In the genomic region with DNA sequence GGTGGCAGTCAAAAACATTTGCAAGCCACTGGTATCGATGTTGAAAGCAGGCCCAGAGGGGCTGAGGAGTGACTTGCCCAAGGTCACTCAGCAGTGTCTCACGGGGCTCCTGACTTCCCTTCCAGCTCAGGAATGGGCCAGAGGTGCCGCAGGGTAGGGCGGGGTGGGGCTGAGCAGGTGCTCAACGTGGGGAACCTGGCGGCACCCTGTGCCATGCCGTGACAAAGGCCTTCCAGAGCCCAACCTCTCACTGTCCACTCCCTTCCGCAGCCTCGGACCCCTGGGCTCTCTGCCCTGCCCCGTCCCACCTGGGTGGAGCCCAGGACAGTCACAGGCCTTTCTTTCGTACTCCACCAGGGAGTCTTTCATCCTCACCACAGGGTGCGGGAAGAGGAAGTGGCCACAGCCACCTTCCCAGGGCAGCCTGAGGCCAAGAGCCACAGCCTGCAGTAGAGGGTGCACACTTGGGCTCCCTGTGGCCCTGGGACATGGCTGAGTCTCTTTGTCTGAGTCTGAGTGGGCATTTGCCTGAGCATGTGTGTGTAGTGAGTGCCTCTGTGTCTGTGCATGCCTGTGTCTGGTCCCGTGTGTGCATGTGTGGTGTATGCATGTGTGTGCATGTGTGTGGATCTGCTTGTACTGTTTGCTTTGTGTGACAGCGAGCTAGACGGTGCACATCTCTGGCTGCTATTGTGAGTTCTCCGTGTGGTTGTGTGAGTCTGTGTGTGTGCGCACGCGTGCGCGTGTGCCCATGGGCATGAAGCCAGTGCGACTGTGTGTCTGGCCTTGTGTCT, we compare ENCODE assay signal across 1 cellular context.
TF ChIP-seq lines count a peak whose summit lies in the region.

No MANE protein-coding gene starts in this region.

TF ChIP-seq in GM12878, 131 proteins besides CTCF, POLR2A, EP300 and RAD21:
- TF ChIP-seq, protein P1, sequence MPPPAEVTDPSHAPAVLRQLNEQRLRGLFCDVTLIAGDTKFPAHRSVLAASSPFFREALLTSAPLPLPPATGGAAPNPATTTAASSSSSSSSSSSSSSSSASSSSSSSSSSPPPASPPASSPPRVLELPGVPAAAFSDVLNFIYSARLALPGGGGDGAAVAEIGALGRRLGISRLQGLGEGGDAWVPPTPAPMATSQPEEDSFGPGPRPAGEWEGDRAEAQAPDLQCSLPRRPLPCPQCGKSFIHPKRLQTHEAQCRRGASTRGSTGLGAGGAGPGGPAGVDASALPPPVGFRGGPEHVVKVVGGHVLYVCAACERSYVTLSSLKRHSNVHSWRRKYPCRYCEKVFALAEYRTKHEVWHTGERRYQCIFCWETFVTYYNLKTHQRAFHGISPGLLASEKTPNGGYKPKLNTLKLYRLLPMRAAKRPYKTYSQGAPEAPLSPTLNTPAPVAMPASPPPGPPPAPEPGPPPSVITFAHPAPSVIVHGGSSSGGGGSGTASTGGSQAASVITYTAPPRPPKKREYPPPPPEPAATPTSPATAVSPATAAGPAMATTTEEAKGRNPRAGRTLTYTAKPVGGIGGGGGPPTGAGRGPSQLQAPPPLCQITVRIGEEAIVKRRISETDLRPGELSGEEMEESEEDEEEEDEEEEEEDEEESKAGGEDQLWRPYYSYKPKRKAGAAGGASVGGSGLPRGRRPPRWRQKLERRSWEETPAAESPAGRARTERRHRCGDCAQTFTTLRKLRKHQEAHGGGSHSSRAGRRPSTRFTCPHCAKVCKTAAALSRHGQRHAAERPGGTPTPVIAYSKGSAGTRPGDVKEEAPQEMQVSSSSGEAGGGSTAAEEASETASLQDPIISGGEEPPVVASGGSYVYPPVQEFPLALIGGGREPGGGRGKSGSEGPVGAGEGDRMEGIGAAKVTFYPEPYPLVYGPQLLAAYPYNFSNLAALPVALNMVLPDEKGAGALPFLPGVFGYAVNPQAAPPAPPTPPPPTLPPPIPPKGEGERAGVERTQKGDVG (CRISPR knock-in tag; IDR thresholded peaks at IDR 0.05), result no peak
- peak; percentile 46; the same call in 1 of the 2 replicates for TF ChIP-seq IKZF1 (conservative IDR thresholded peaks at IDR 0.05)
- TF ChIP-seq SPI1 (IDR thresholded peaks at IDR 0.05; ENCODE audit: borderline replicate concordance, insufficient read depth, low read depth, low read length), result peak; percentile 58; the same call in 1 of the 2 replicates
- TF ChIP-seq, protein P2, sequence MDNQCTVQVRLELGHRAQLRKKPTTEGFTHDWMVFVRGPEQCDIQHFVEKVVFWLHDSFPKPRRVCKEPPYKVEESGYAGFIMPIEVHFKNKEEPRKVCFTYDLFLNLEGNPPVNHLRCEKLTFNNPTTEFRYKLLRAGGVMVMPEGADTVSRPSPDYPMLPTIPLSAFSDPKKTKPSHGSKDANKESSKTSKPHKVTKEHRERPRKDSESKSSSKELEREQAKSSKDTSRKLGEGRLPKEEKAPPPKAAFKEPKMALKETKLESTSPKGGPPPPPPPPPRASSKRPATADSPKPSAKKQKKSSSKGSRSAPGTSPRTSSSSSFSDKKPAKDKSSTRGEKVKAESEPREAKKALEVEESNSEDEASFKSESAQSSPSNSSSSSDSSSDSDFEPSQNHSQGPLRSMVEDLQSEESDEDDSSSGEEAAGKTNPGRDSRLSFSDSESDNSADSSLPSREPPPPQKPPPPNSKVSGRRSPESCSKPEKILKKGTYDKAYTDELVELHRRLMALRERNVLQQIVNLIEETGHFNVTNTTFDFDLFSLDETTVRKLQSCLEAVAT (IDR thresholded peaks at IDR 0.05), result no peak
